Comparison of ENCODE assay signal across 11 cellular contexts in genomic region chr4:108170729-108171540, GRCh38. TPM values are rescaled to one million over a fixed set of nuclear protein-coding genes. Genes with fewer than 3 reads are reported as not detected.
DNase-seq lines count a peak whose midpoint lies in the region; ATAC-seq and TF ChIP-seq lines count a peak whose summit lies in the region.
"Had no signal": no experiment of that assay in that cellular context is flagged by ENCODE, and none has a peak within 500 bp of the region (broad histone marks: within the 10 kb centered on the region; RNA-seq: fewer than 3 reads in every experiment).

No MANE protein-coding gene starts in this region.

- intact Hi-C loops in CD4-positive, alpha-beta T cell (cut with DNase I, micrococcal nuclease), result loop anchor here (2.0 to 5.0 kb wide), 4 partner anchors 140 to 401 kb away; no protein-coding TSS in a partner anchor
- intact Hi-C loops in left ventricle myocardium inferior (cut with micrococcal nuclease), result no loop called here

- no peaks in the 10 kb centered on the region for H3K9me3 ChIP-seq in CD4-positive, alpha-beta T cell (ENCODE audit: control insufficient read depth, low read length)
- no peaks in the 10 kb centered on the region for H3K9me3 ChIP-seq in HUES64 (ENCODE audit: insufficient read depth, low read depth, low read length)
- H3K9me3 ChIP-seq in mesodermal cell (ENCODE audit: control insufficient read depth, low read length), result no peaks in the 10 kb centered on the region
- H3K9me3 ChIP-seq in left ventricle myocardium inferior (replicated peaks), result no peaks in the 10 kb centered on the region

- H3K4me3 Mint-ChIP-seq in CD4-positive, alpha-beta T cell, result peak overlapping the region; percentile 98

- POLR2A ChIA-PET in CD4-positive, alpha-beta T cell (lab: Charles Lee), result interaction anchor here (0.7 to 10.5 kb wide), 18 partner anchors 8 to 449 kb away, joined by 3 to 148 read pairs (median 4); partner anchors contain the start of gene RPL34

- H3K27ac ChIP-seq in CD4-positive, alpha-beta T cell (ENCODE audit: low read depth, low read length), result peak overlapping the region; percentile 91
- peak overlapping the region; percentile 1; the same call in 1 of the 2 replicates for H3K27ac ChIP-seq in HUES64 (ENCODE audit: low read depth, low read length)
- H3K27ac ChIP-seq in mesodermal cell (ENCODE audit: low read depth, low read length, severe bottlenecking), result peak overlapping the region; percentile 93
- no peak overlapping the region for H3K27ac ChIP-seq in left ventricle myocardium inferior (replicated peaks)
- H3K27ac ChIP-seq: foreskin keratinocyte had no signal

- WGBS in HUES64, result under 1% methylated on average over 17 of the region's 17 CpGs
- 0 to 1% methylated on average over 4 to 12 of the region's 17 CpGs for WGBS in mesodermal cell (ENCODE audit: insufficient coverage in 2 of 2), 2 experiments

- peaks cover 58% of the 10 kb centered on the region for H3K36me3 Mint-ChIP-seq in CD4-positive, alpha-beta T cell (ENCODE audit: low read depth)

- in situ Hi-C loops in astrocyte of the spinal cord (cut with HindIII; ENCODE audit: low sequenced_read_pairs), result no loop called here

- no peak for DNase-seq in CD4-positive, alpha-beta T cell
- peak; percentile 47 for DNase-seq in astrocyte of the spinal cord (ENCODE audit: low read depth, low spot score)
- no peak for DNase-seq in left ventricle myocardium inferior
- no peak for DNase-seq in mesenteric fat pad (ENCODE audit: low spot score)
- DNase-seq in NOMO-1 treated with dmso at 0.1 percent for 144 hours (lab: John Stamatoyannopoulos, UW; ENCODE audit: unreplicated experiment), result no peak
- DNase-seq: aorta, foreskin keratinocyte, Kasumi-1 had no signal

- H3K9me3 Mint-ChIP-seq in CD4-positive, alpha-beta T cell, result no peaks in the 10 kb centered on the region

- no peak overlapping the region for H3K9ac ChIP-seq in HUES64 (ENCODE audit: low read depth, low read length)

- CTCF ChIA-PET in CD4-positive, alpha-beta T cell (lab: Charles Lee), result interaction anchor here (1.1 to 1.6 kb wide), 3 partner anchors 14 to 402 kb away, joined by 5 to 7 read pairs (median 5); no protein-coding TSS in a partner anchor

- peaks cover 9% of the 10 kb centered on the region for H3K27me3 Mint-ChIP-seq in CD4-positive, alpha-beta T cell

- H3K27me3 ChIP-seq in CD4-positive, alpha-beta T cell (ENCODE audit: control insufficient read depth, insufficient read depth, low read length), result peaks cover 11% of the 10 kb centered on the region
- H3K27me3 ChIP-seq in HUES64 (ENCODE audit: insufficient read depth, low read length), result peaks cover 100% of the 10 kb centered on the region
- peaks cover 100% of the 10 kb centered on the region for H3K27me3 ChIP-seq in left ventricle myocardium inferior (ENCODE audit: low read depth)

- H3K36me3 ChIP-seq in HUES64 (ENCODE audit: insufficient read depth, low read length) (no peaks in the 10 kb centered on the region), mesodermal cell (ENCODE audit: control insufficient read depth, insufficient read depth, low read length) (no peaks in the 10 kb centered on the region), left ventricle myocardium inferior (no peaks in the 10 kb centered on the region)

- peaks cover 40% of the 10 kb centered on the region for H3K4me1 ChIP-seq in HUES64 (ENCODE audit: insufficient read depth, low read length)
- peaks cover 26% of the 10 kb centered on the region for H3K4me1 ChIP-seq in mesodermal cell (ENCODE audit: control insufficient read depth, insufficient read depth, low read length, poor library complexity, severe bottlenecking)
- peaks cover 53% of the 10 kb centered on the region for H3K4me1 ChIP-seq in left ventricle myocardium inferior
- H3K4me1 ChIP-seq: foreskin keratinocyte had no signal

- peak overlapping the region; percentile 55 for H3K4me3 ChIP-seq in HUES64 (ENCODE audit: low read length)
- no peak overlapping the region for H3K4me3 ChIP-seq in astrocyte of the spinal cord (ENCODE audit: low read depth, low read length)
- peak overlapping the region; percentile 45 for H3K4me3 ChIP-seq in mesodermal cell (ENCODE audit: extremely low read depth, insufficient read depth, low read length, poor library complexity, severe bottlenecking)
- no peak overlapping the region for H3K4me3 ChIP-seq in left ventricle myocardium inferior

- H3K4me1 Mint-ChIP-seq in CD4-positive, alpha-beta T cell (ENCODE audit: low read depth), result peaks cover 55% of the 10 kb centered on the region

- no peak for TF ChIP-seq CTCF in CD4-positive, alpha-beta T cell (IDR thresholded peaks at IDR 0.05)
- TF ChIP-seq CTCF in astrocyte of the spinal cord (IDR thresholded peaks at IDR 0.05; ENCODE audit: low read depth, low read length) (no peak), left ventricle myocardium inferior (IDR thresholded peaks at IDR 0.05; ENCODE audit: borderline replicate concordance) (no peak)

- peak overlapping the region; percentile 88 for H3K27ac Mint-ChIP-seq in CD4-positive, alpha-beta T cell

- no peak for ATAC-seq in CD4-positive, alpha-beta T cell (ENCODE audit: poor library complexity)
- no peak for ATAC-seq in GM21619 (IDR thresholded peaks at IDR 0.05; ENCODE audit: unreplicated experiment)
- ATAC-seq: foreskin keratinocyte had no signal

RNA-seq across cellular contexts. Expression of gene LEF1, which starts 2.2 kb away (rescaled TPM):
- 100 to 1,000 TPM; 409 to 438 TPM for total RNA-seq in CD4-positive, alpha-beta T cell
- 18.5 TPM for polyA plus RNA-seq in HUES64 (2013, experiment 1 of 2)
- polyA plus RNA-seq in HUES64 (2013, experiment 2 of 2), result 24.4 TPM
- 149 TPM for polyA plus RNA-seq in mesodermal cell (2013, experiment 1 of 2)
- polyA plus RNA-seq in mesodermal cell (2013, experiment 2 of 2), result 176 TPM
- total RNA-seq in left ventricle myocardium inferior (0.41 TPM), mesenteric fat pad (3.1 TPM)

Comparison
In these comparisons a context has a peak if more than half of its experiments do, and no peak if none do; other contexts are left out.
1. H3K4me3 ChIP-seq: peak in HUES64 (single experiment) and mesodermal cell (single experiment); none in astrocyte of the spinal cord (single experiment) and left ventricle myocardium inferior (single experiment).
2. RNA of gene LEF1, which starts 2.2 kb away (total RNA-seq): 409 to 438 TPM in CD4-positive, alpha-beta T cell; 3.1 TPM in mesenteric fat pad (single experiment) and 0.41 TPM in left ventricle myocardium inferior (single experiment); every median in the first group is over 10 times any median in the second.